Comparison of ENCODE assay signal across 1 cellular context in the genomic region with DNA sequence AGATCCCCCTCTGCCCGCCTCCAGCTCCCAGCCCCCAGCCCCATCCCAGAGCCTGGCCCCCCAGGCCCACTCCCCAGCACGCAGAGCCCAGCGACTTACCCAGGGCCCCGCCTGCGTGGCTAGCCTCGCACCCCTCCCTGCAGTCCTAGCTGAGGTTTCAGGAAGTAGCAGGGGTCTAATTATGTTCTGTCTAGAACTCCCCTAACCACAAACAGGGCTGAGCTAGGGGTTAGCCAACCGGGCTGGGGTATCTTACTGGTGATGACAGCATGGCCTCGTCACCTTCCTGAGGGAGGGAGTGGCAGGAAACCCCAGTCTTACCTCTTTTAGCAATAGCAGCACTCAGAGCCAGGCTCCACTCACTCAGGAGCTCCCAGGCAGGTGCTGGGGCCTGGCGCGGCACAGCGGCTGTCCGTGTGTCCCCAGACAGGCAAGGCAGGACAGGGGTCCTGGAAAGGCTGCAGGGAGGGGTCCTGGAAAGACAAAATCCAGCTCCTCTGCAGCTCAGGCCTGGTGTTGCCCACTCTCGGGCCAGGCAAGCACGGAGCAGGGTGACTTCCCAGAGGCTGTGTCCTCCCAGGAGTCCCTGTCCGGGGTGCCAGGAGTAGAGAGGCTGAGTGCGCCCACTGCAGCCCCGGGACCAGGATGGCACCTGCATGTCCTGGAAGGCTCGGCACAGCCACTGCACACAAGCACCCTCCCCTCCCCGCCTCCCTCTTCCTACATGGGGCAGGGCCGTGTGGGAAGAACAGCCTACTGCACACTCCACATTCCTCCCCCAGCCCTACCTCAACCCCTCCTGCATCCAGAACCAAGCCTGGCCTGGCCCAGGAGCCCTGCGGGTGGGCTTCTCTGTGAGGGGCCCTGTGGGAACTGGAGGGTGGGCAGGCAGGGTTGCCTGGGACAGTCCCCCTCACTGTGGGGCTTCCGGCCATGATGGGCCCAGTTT.
TF ChIP-seq lines count a peak whose summit lies in the region.

A gene with protein sequence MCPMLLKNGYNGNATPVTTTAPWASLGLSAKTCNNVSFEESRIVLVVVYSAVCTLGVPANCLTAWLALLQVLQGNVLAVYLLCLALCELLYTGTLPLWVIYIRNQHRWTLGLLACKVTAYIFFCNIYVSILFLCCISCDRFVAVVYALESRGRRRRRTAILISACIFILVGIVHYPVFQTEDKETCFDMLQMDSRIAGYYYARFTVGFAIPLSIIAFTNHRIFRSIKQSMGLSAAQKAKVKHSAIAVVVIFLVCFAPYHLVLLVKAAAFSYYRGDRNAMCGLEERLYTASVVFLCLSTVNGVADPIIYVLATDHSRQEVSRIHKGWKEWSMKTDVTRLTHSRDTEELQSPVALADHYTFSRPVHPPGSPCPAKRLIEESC (minus strand): TSS at position 151 of the 949 bp plus-strand sequence. CDS start 10,010 bp downstream, outside the sequence.

TF ChIP-seq in H1, 55 proteins besides CTCF, POLR2A, EP300 and RAD21 (continued from another document):
- TF ChIP-seq JUN (IDR thresholded peaks at IDR 0.05; ENCODE audit: low read depth, low read length) = no peak
- no peak for TF ChIP-seq CHD1 (IDR thresholded peaks at IDR 0.05; ENCODE audit: low read depth, low read length)
- TF ChIP-seq SRF (IDR thresholded peaks at IDR 0.05; ENCODE audit: low read depth, low read length) = no peak
- TF ChIP-seq CTBP2 (IDR thresholded peaks at IDR 0.05; ENCODE audit: borderline replicate concordance, insufficient read depth, insufficient read length, low read length) = no peak
- no peak for TF ChIP-seq CEBPB (IDR thresholded peaks at IDR 0.05; ENCODE audit: low read depth, low read length)
